14 cellular contexts compared by ENCODE assay signal in genomic region chr12:104370989-104371870, GRCh38.
A peak's percentile ranks its signal among the peaks of the same experiment; 100 is the strongest.
DNase-seq lines count a peak whose midpoint lies in the region; ATAC-seq and TF ChIP-seq lines count a peak whose summit lies in the region.
"Had no signal": no experiment of that assay in that cellular context is flagged by ENCODE, and none has a peak within 500 bp of the region (broad histone marks: within the 10 kb centered on the region; RNA-seq: fewer than 3 reads in every experiment).

No MANE protein-coding gene starts in this region.

- no peak overlapping the region for H3K27ac Mint-ChIP-seq in stimulated activated effector memory CD8-positive, alpha-beta T cell treated with anti-CD3 and anti-CD28 coated beads, Interleukin-12 subunit alpha, Interleukin-12 subunit beta, amount 100 ng/mL, for 72 hours
- no peak overlapping the region for H3K27ac Mint-ChIP-seq in activated T-helper 1 cell treated with anti-CD3 and anti-CD28 coated beads, Interleukin-12 subunit alpha, Interleukin-12 subunit beta, Interleukin-2, Interleukin-4 antibody, amounts not matched to agents 30 ng/mL and 10 ng/mL and 1 ng/mL, durations not matched to agents 14 hours and 24 hours and 36 hours
- peak overlapping the region in 3 of 6 donors; percentile 3 to 49 (median 11) for H3K27ac Mint-ChIP-seq in immature natural killer cell

- H3K9ac ChIP-seq in BLaER1 (no peak overlapping the region), HUES64 (ENCODE audit: low read depth, low read length) (no peak overlapping the region; the same call in 1 of the 2 replicates), mammary epithelial cell (ENCODE audit: insufficient read depth, low read length) (no peak overlapping the region), smooth muscle cell (ENCODE audit: low read depth) (no peak overlapping the region)

- peaks cover 18% of the 10 kb centered on the region for H3K9me3 ChIP-seq in BLaER1
- H3K9me3 ChIP-seq in HUES64 (ENCODE audit: insufficient read depth, low read depth, low read length) = peaks cover 7% of the 10 kb centered on the region
- peaks cover 5% of the 10 kb centered on the region for H3K9me3 ChIP-seq in mammary epithelial cell (replicated peaks; ENCODE audit: insufficient read depth, low read length)
- no peaks in the 10 kb centered on the region for H3K9me3 ChIP-seq in smooth muscle cell (replicated peaks; ENCODE audit: low read depth)
- H3K9me3 ChIP-seq: gastrocnemius medialis, testis had no signal

- no peaks in the 10 kb centered on the region for H3K9me3 Mint-ChIP-seq in stimulated activated effector memory CD8-positive, alpha-beta T cell treated with anti-CD3 and anti-CD28 coated beads, Interleukin-12 subunit alpha, Interleukin-12 subunit beta, amount 100 ng/mL, for 72 hours
- peaks cover 6% of the 10 kb centered on the region for H3K9me3 Mint-ChIP-seq in activated T-helper 1 cell treated with anti-CD3 and anti-CD28 coated beads, Interleukin-12 subunit alpha, Interleukin-12 subunit beta, Interleukin-2, Interleukin-4 antibody, amounts not matched to agents 30 ng/mL and 10 ng/mL and 1 ng/mL, durations not matched to agents 14 hours and 24 hours and 36 hours
- peaks cover 0 to 5% (median 0%) of the 10 kb centered on the region in 6 donors for H3K9me3 Mint-ChIP-seq in immature natural killer cell

- no peak for ATAC-seq in stimulated activated effector memory CD8-positive, alpha-beta T cell treated with anti-CD3 and anti-CD28 coated beads, Interleukin-12 subunit alpha, Interleukin-12 subunit beta, amount 100 ng/mL, for 72 hours
- ATAC-seq: gastrocnemius medialis had no signal

- peaks cover 20% of the 10 kb centered on the region for H3K4me1 ChIP-seq in BLaER1
- H3K4me1 ChIP-seq in HUES64 (ENCODE audit: insufficient read depth, low read length) = peaks cover 18% of the 10 kb centered on the region
- H3K4me1 ChIP-seq in mammary epithelial cell (ENCODE audit: insufficient read depth, low read length) = peaks cover 10% of the 10 kb centered on the region
- no peaks in the 10 kb centered on the region for H3K4me1 ChIP-seq in smooth muscle cell (ENCODE audit: low read depth)
- H3K4me1 ChIP-seq: gastrocnemius medialis, testis had no signal

- H3K36me3 Mint-ChIP-seq in stimulated activated effector memory CD8-positive, alpha-beta T cell treated with anti-CD3 and anti-CD28 coated beads, Interleukin-12 subunit alpha, Interleukin-12 subunit beta, amount 100 ng/mL, for 72 hours = no peaks in the 10 kb centered on the region
- no peaks in the 10 kb centered on the region for H3K36me3 Mint-ChIP-seq in activated T-helper 1 cell treated with anti-CD3 and anti-CD28 coated beads, Interleukin-12 subunit alpha, Interleukin-12 subunit beta, Interleukin-2, Interleukin-4 antibody, amounts not matched to agents 30 ng/mL and 10 ng/mL and 1 ng/mL, durations not matched to agents 14 hours and 24 hours and 36 hours (ENCODE audit: low read depth)
- peaks cover 0 to 4% (median 0%) of the 10 kb centered on the region in 3 donors for H3K36me3 Mint-ChIP-seq in immature natural killer cell

- DNase-seq in mammary epithelial cell = peak; percentile 31
- DNase-seq in kidney tubule cell (ENCODE audit: low spot score) = peak; percentile 90
- DNase-seq in stimulated activated effector memory CD8-positive, alpha-beta T cell treated with anti-CD3 and anti-CD28 coated beads, Interleukin-12 subunit alpha, Interleukin-12 subunit beta, amount 100 ng/mL, for 72 hours (ENCODE audit: low spot score in 2 of 2) = no peak
- DNase-seq in smooth muscle cell (lab: John Stamatoyannopoulos, UW; ENCODE audit: unreplicated experiment) = no peak
- no peak for DNase-seq in activated T-helper 1 cell treated with anti-CD3 and anti-CD28 coated beads, Interleukin-12 subunit alpha, Interleukin-12 subunit beta, Interleukin-2, Interleukin-4 antibody, amounts not matched to agents 30 ng/mL and 10 ng/mL and 1 ng/mL, durations not matched to agents 14 hours and 24 hours and 36 hours (ENCODE audit: low spot score)
- no peak for DNase-seq in immature natural killer cell
- DNase-seq: aorta; gastrocnemius medialis; NCI-H2081; stimulated activated CD4-positive, alpha-beta T cell treated with anti-CD3 and anti-CD28 coated beads, Interleukin-2, amount 100 ng/mL, for 48 hours; testis had no signal

- H3K36me3 ChIP-seq in BLaER1 = no peaks in the 10 kb centered on the region
- H3K36me3 ChIP-seq in HUES64 (ENCODE audit: insufficient read depth, low read length) = no peaks in the 10 kb centered on the region
- no peaks in the 10 kb centered on the region for H3K36me3 ChIP-seq in mammary epithelial cell (ENCODE audit: insufficient read depth, low read length)
- no peaks in the 10 kb centered on the region for H3K36me3 ChIP-seq in smooth muscle cell (ENCODE audit: low read depth)
- H3K36me3 ChIP-seq: gastrocnemius medialis had no signal

- H3K27me3 Mint-ChIP-seq in activated T-helper 1 cell treated with anti-CD3 and anti-CD28 coated beads, Interleukin-12 subunit alpha, Interleukin-12 subunit beta, Interleukin-2, Interleukin-4 antibody, amounts not matched to agents 30 ng/mL and 10 ng/mL and 1 ng/mL, durations not matched to agents 14 hours and 24 hours and 36 hours (ENCODE audit: insufficient read depth) = peaks cover 5% of the 10 kb centered on the region
- H3K27me3 Mint-ChIP-seq in immature natural killer cell (ENCODE audit: low read depth in 3 of 3) = peaks cover 0 to 4% (median 3%) of the 10 kb centered on the region in 3 donors

- dilution Hi-C loops in mammary epithelial cell (cut with HindIII; ENCODE audit: low sequenced_read_pairs) = no loop called here

- no peak overlapping the region for H3K27ac ChIP-seq in BLaER1
- peak overlapping the region; percentile 80 for H3K27ac ChIP-seq in HUES64 (ENCODE audit: low read depth, low read length)
- no peak overlapping the region for H3K27ac ChIP-seq in mammary epithelial cell (ENCODE audit: insufficient read depth, low read depth, low read length)
- no peak overlapping the region for H3K27ac ChIP-seq in smooth muscle cell (ENCODE audit: low read depth)
- H3K27ac ChIP-seq: gastrocnemius medialis, HL-60, testis had no signal

- no peak overlapping the region for H3K4me3 Mint-ChIP-seq in stimulated activated effector memory CD8-positive, alpha-beta T cell treated with anti-CD3 and anti-CD28 coated beads, Interleukin-12 subunit alpha, Interleukin-12 subunit beta, amount 100 ng/mL, for 72 hours
- H3K4me3 Mint-ChIP-seq in activated T-helper 1 cell treated with anti-CD3 and anti-CD28 coated beads, Interleukin-12 subunit alpha, Interleukin-12 subunit beta, Interleukin-2, Interleukin-4 antibody, amounts not matched to agents 30 ng/mL and 10 ng/mL and 1 ng/mL, durations not matched to agents 14 hours and 24 hours and 36 hours = no peak overlapping the region
- H3K4me3 Mint-ChIP-seq in immature natural killer cell = no peak overlapping the region

- H3K4me2 ChIP-seq in BLaER1 = peak overlapping the region; percentile 64
- H3K4me2 ChIP-seq in mammary epithelial cell (ENCODE audit: insufficient read depth, low read depth, low read length) = no peak overlapping the region
- no peak overlapping the region for H3K4me2 ChIP-seq in smooth muscle cell

- H3K79me2 ChIP-seq in mammary epithelial cell (ENCODE audit: insufficient read depth, low read length) (no peaks in the 10 kb centered on the region), smooth muscle cell (ENCODE audit: low read depth) (no peaks in the 10 kb centered on the region)

- H3F3A ChIP-seq in smooth muscle cell (ENCODE audit: low read depth) = no peaks in the 10 kb centered on the region

- BruUV-seq in mammary epithelial cell (replicated peaks; lab: Mats Ljungman, UMichigan) = no TSS peak

- H2AFZ ChIP-seq in mammary epithelial cell (ENCODE audit: low read depth, low read length) (no peak overlapping the region), smooth muscle cell (ENCODE audit: low read depth) (no peak overlapping the region)

- H3K4me3 ChIP-seq in BLaER1 (no peak overlapping the region), HUES64 (ENCODE audit: low read length) (no peak overlapping the region), mammary epithelial cell (replicated peaks in 1 of 3; ENCODE audit: insufficient read depth in 1 of 3, low read depth in 2 of 3, low read length in 3 of 3) (no peak overlapping the region), smooth muscle cell (no peak overlapping the region)
- H3K4me3 ChIP-seq: gastrocnemius medialis, testis had no signal

- TF ChIP-seq CTCF in mammary epithelial cell (conservative IDR thresholded peaks at IDR 0.05 in 1 of 2, IDR thresholded peaks at IDR 0.05 in 1 of 2; ENCODE audit: extremely low read depth in 1 of 2, insufficient read depth in 1 of 2, low read depth in 1 of 2, low read length in 2 of 2) (no peak), smooth muscle cell (IDR thresholded peaks at IDR 0.05; ENCODE audit: borderline replicate concordance, insufficient read depth, poor library complexity, severe bottlenecking) (no peak)

- no peaks in the 10 kb centered on the region for H3K27me3 ChIP-seq in BLaER1
- H3K27me3 ChIP-seq in HUES64 (ENCODE audit: insufficient read depth, low read length) = no peaks in the 10 kb centered on the region
- H3K27me3 ChIP-seq in mammary epithelial cell (ENCODE audit: insufficient read depth, low read length) = no peaks in the 10 kb centered on the region
- H3K27me3 ChIP-seq in smooth muscle cell (ENCODE audit: low read depth) = no peaks in the 10 kb centered on the region
- H3K27me3 ChIP-seq: gastrocnemius medialis, testis had no signal

- CTCF ChIA-PET in mammary epithelial cell (lab: Charles Lee; ENCODE audit: low non-redundant PET) = no interaction called here

- no peaks in the 10 kb centered on the region for H4K20me1 ChIP-seq in BLaER1
- H4K20me1 ChIP-seq in mammary epithelial cell (ENCODE audit: insufficient read depth, low read length) = no peaks in the 10 kb centered on the region
- no peaks in the 10 kb centered on the region for H4K20me1 ChIP-seq in smooth muscle cell (ENCODE audit: low read depth)

- WGBS in HUES64 = 64% methylated on average over 16 of the region's 16 CpGs
- 60% methylated on average over 16 of the region's 16 CpGs for WGBS in mammary epithelial cell (ENCODE audit: low coverage, missing lambda C conversion rate)
- WGBS in smooth muscle cell (ENCODE audit: low lambda C conversion rate) = 64% methylated on average over 16 of the region's 16 CpGs

- intact Hi-C loops in mammary epithelial cell (cut with micrococcal nuclease) = no loop called here
- intact Hi-C loops in activated T-helper 1 cell treated with anti-CD3 and anti-CD28 coated beads, Interleukin-12 subunit alpha, Interleukin-12 subunit beta, Interleukin-2, Interleukin-4 antibody, amounts not matched to agents 30 ng/mL and 10 ng/mL and 1 ng/mL, durations not matched to agents 14 hours and 24 hours and 36 hours (cut with micrococcal nuclease) = no loop called here

- H3K4me1 Mint-ChIP-seq in stimulated activated effector memory CD8-positive, alpha-beta T cell treated with anti-CD3 and anti-CD28 coated beads, Interleukin-12 subunit alpha, Interleukin-12 subunit beta, amount 100 ng/mL, for 72 hours = peaks cover 19% of the 10 kb centered on the region
- peaks cover 14% of the 10 kb centered on the region for H3K4me1 Mint-ChIP-seq in activated T-helper 1 cell treated with anti-CD3 and anti-CD28 coated beads, Interleukin-12 subunit alpha, Interleukin-12 subunit beta, Interleukin-2, Interleukin-4 antibody, amounts not matched to agents 30 ng/mL and 10 ng/mL and 1 ng/mL, durations not matched to agents 14 hours and 24 hours and 36 hours (ENCODE audit: low read depth)
- H3K4me1 Mint-ChIP-seq in immature natural killer cell = peaks cover 18 to 19% of the 10 kb centered on the region in 2 donors

- in situ Hi-C loops in mammary epithelial cell (cut with MboI; ENCODE audit: low sequenced_read_pairs in 2 of 2) = no loop called here

Comparison
In these comparisons a context has a peak if more than half of its experiments do, and no peak if none do; other contexts are left out.
1. DNase-seq: peak in mammary epithelial cell (single experiment) and kidney tubule cell (single experiment); none in stimulated activated effector memory CD8-positive, alpha-beta T cell treated with anti-CD3 and anti-CD28 coated beads, Interleukin-12 subunit alpha, Interleukin-12 subunit beta, amount 100 ng/mL, for 72 hours (0 of 2), smooth muscle cell (single experiment), activated T-helper 1 cell treated with anti-CD3 and anti-CD28 coated beads, Interleukin-12 subunit alpha, Interleukin-12 subunit beta, Interleukin-2, Interleukin-4 antibody, amounts not matched to agents 30 ng/mL and 10 ng/mL and 1 ng/mL, durations not matched to agents 14 hours and 24 hours and 36 hours (single experiment) and immature natural killer cell (0 of 3).